In genomic region chr4:109472343-109472761, GRCh38 we compare ENCODE assay signal across 1 cellular context.
TF ChIP-seq lines count a peak whose summit lies in the region.

No MANE protein-coding gene starts in this region.

TF ChIP-seq in K562, 482 proteins besides CTCF, POLR2A, EP300 and RAD21 (continued from another document and continues in another):
- peak; percentile 91 for TF ChIP-seq ATF3 (IDR thresholded peaks at IDR 0.05)
- no peak for TF ChIP-seq ATF3 (CRISPR knock-in tag; conservative IDR thresholded peaks at IDR 0.05)
- TF ChIP-seq PCBP2 (IDR thresholded peaks at IDR 0.05; ENCODE audit: low read depth, low read length, poor library complexity, severe bottlenecking) = no peak
- TF ChIP-seq BRD9 (IDR thresholded peaks at IDR 0.05; ENCODE audit: low read depth, partially characterized antibody) = no peak
- peak; percentile 95 for TF ChIP-seq CEBPB (tag; IDR thresholded peaks at IDR 0.05)
- 0 out of 2 replicates have a peak, but pooled peaks have one; percentile 20 for TF ChIP-seq SMARCE1 (IDR thresholded peaks at IDR 0.05)
- no peak for TF ChIP-seq ZBTB43 (CRISPR knock-in tag; IDR thresholded peaks at IDR 0.05)
- no peak for TF ChIP-seq HDAC3 (IDR thresholded peaks at IDR 0.05; ENCODE audit: borderline replicate concordance, partially characterized antibody)
- no peak for TF ChIP-seq DEAF1 (CRISPR knock-in tag; IDR thresholded peaks at IDR 0.05)
- no peak for TF ChIP-seq CEBPG (CRISPR knock-in tag; IDR thresholded peaks at IDR 0.05)
- TF ChIP-seq CEBPG (tag; conservative IDR thresholded peaks at IDR 0.05 in 1 of 2, IDR thresholded peaks at IDR 0.05 in 1 of 2) = peak; percentile 86 to 97
- TF ChIP-seq DPF2 (IDR thresholded peaks at IDR 0.05) = peak; percentile 71
- TF ChIP-seq DIDO1 (tag; IDR thresholded peaks at IDR 0.05; ENCODE audit: low read depth) = no peak
- no peak for TF ChIP-seq HNRNPL (IDR thresholded peaks at IDR 0.05; ENCODE audit: low read depth, low read length)
- no peak for TF ChIP-seq ZC3H11A (IDR thresholded peaks at IDR 0.05; ENCODE audit: low read depth, low read length)
- TF ChIP-seq ZBTB2 (IDR thresholded peaks at IDR 0.05) = no peak
- TF ChIP-seq FOSL1 (tag; conservative IDR thresholded peaks at IDR 0.05) = peak; percentile 72
- TF ChIP-seq ZNF589 (CRISPR knock-in tag; IDR thresholded peaks at IDR 0.05; ENCODE audit: low read depth) = no peak
- no peak for TF ChIP-seq GABPB1 (CRISPR knock-in tag; IDR thresholded peaks at IDR 0.05)
- no peak for TF ChIP-seq CHD7 (IDR thresholded peaks at IDR 0.05; ENCODE audit: low read depth, low read length)
- peak; percentile 4 for TF ChIP-seq NUFIP1 (IDR thresholded peaks at IDR 0.05; ENCODE audit: partially characterized antibody)
- no peak for TF ChIP-seq NEUROD1 (IDR thresholded peaks at IDR 0.05; ENCODE audit: borderline replicate concordance, low read depth, low read length, partially characterized antibody)
- no peak for TF ChIP-seq ZNF217 (CRISPR knock-in tag; IDR thresholded peaks at IDR 0.05)
- TF ChIP-seq SAFB2 (IDR thresholded peaks at IDR 0.05; ENCODE audit: borderline replicate concordance, low read depth, low read length, severe bottlenecking) = no peak
- TF ChIP-seq ZNF316 (IDR thresholded peaks at IDR 0.05) = 0 out of 2 replicates have a peak, but pooled peaks have one; percentile 1
- no peak for TF ChIP-seq E2F6 (IDR thresholded peaks at IDR 0.05; ENCODE audit: borderline replicate concordance in 1 of 2, extremely low read depth in 1 of 2, insufficient read depth in 1 of 2, insufficient read length in 1 of 2, low read depth in 1 of 2, low read length in 1 of 2, poor library complexity in 1 of 2, severe bottlenecking in 1 of 2)
- 0 out of 4 replicates have a peak, but pooled peaks of 1 of the 2 experiments have one; percentile 13 for TF ChIP-seq TRIM24 (IDR thresholded peaks at IDR 0.05)
- no peak for TF ChIP-seq TEAD2 (tag; IDR thresholded peaks at IDR 0.05)
- no peak for TF ChIP-seq AFF1 (IDR thresholded peaks at IDR 0.05; ENCODE audit: low read depth in 1 of 2, partially characterized antibody in 2 of 2)
- TF ChIP-seq CBFA2T3 (IDR thresholded peaks at IDR 0.05) = no peak
- TF ChIP-seq MAFF (IDR thresholded peaks at IDR 0.05; ENCODE audit: low read length) = peak; percentile 23; the same call in 1 of the 2 replicates
- TF ChIP-seq MAFG (tag; conservative IDR thresholded peaks at IDR 0.05) = peak; percentile 53
- TF ChIP-seq SNRNP70 (optimal IDR thresholded peaks at IDR 0.05; ENCODE audit: low read depth, low read length) = no peak
- no peak for TF ChIP-seq VEZF1 (CRISPR knock-in tag; IDR thresholded peaks at IDR 0.05)
- no peak for TF ChIP-seq MEF2D (tag; conservative IDR thresholded peaks at IDR 0.05; ENCODE audit: low read depth)
- no peak for TF ChIP-seq CBFA2T2 (conservative IDR thresholded peaks at IDR 0.05)
